In the genomic region with DNA sequence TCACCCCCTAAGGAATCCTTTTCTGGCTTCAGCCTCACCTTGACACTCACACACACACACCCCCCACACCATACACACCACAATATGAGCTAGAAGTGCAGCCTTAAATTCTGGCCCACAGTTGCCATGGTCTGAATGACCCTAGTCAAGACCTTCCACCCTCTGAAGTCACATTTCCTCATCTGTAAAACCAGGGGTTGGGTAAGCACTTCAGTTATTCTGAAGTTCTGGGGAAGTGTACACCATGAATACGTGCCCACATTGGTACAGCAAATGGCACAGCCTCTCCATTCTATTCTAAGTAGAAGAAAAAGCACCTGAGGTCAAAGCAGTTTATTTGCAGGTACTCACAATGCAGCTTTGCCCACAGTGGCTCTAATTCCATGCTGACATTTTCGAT, we compare ENCODE assay signal across 17 cellular contexts.
"Had no signal": no experiment of that assay in that cellular context is flagged by ENCODE, and none has a peak within 500 bp of the region (broad histone marks: within the 10 kb centered on the region; RNA-seq: fewer than 3 reads in every experiment).

No MANE protein-coding gene starts in this region.

- DNase-seq: activated CD4-positive, alpha-beta T cell treated with anti-CD3 and anti-CD28 coated beads, Interleukin-2, amount 10 ng/mL, durations not matched to agents 7 days and 5 days; activated CD4-positive, CD25-positive, alpha-beta regulatory T cell; activated CD8-positive, alpha-beta memory T cell treated with anti-CD3 and anti-CD28 coated beads for 24 hours; activated gamma-delta T cell treated with Interleukin-2 at 50 U/mL for 16 hours; amygdala; effector CD4-positive, alpha-beta T cell; hippocampal formation; posterior cingulate gyrus; retina; stimulated activated CD4-positive, alpha-beta T cell treated with anti-CD3 and anti-CD28 coated beads, Interleukin-4, amount 100 ng/mL, for 24 hours; stimulated activated naive CD4-positive, alpha-beta T cell treated with Interleukin-2 at 50 U/mL for 16 hours; substantia nigra; transverse colon had no signal

- H3K9me3 ChIP-seq: body of pancreas, transverse colon had no signal

- H3K27ac ChIP-seq: body of pancreas, coronary artery, esophagus muscularis mucosa, skin epidermis, transverse colon had no signal

- ATAC-seq: body of pancreas had no signal

- H3K4me1 ChIP-seq: body of pancreas, esophagus muscularis mucosa, transverse colon had no signal

- H3K27me3 ChIP-seq: body of pancreas, esophagus muscularis mucosa, transverse colon had no signal

- H3K36me3 ChIP-seq: esophagus muscularis mucosa, transverse colon had no signal

- H3K4me3 ChIP-seq: body of pancreas, coronary artery, esophagus muscularis mucosa, skin epidermis, transverse colon had no signal
